18 cellular contexts compared by ENCODE assay signal in genomic region chr2:129117427-129117826, GRCh38.
DNase-seq lines count a peak whose midpoint lies in the region; ATAC-seq and TF ChIP-seq lines count a peak whose summit lies in the region.
"Had no signal": no experiment of that assay in that cellular context is flagged by ENCODE, and none has a peak within 500 bp of the region (broad histone marks: within the 10 kb centered on the region; RNA-seq: fewer than 3 reads in every experiment).

No MANE protein-coding gene starts in this region.

- H3K4me3 ChIP-seq in body of pancreas (no peak overlapping the region), hepatocyte (no peak overlapping the region), tibial artery (no peak overlapping the region)
- H3K4me3 ChIP-seq: PC-9 had no signal

- DNase-seq in body of pancreas (peak in 1 of 4 donors; percentile 10), hepatocyte (ENCODE audit: low spot score) (peak; percentile 21), putamen (ENCODE audit: low spot score) (peak; percentile 3), tibial artery (no peak), NCI-H446 treated with DMSO at 0.1 percent for 48 hours (lab: John Stamatoyannopoulos, UW) (no peak), NCI-H187 (lab: John Stamatoyannopoulos, UW) (no peak)
- DNase-seq in activated T-helper 1 cell treated with anti-CD3 and anti-CD28 coated beads, Interleukin-12 subunit alpha, Interleukin-12 subunit beta, Interleukin-2, Interleukin-4 antibody, amounts not matched to agents 30 ng/mL and 10 ng/mL and 1 ng/mL, durations not matched to agents 14 hours and 24 hours and 36 hours (ENCODE audit: low spot score) = no peak
- DNase-seq in CD4-positive, alpha-beta T cell = no peak
- DNase-seq: ACHN, AML-193, DMS79, NCI-H1105, NCI-H1694 treated with DMSO at 0.1 percent for 48 hours, NCI-H345, NCI-H526, PC-9 had no signal

- WGBS in body of pancreas, 2 donors = 69 to 83% methylated on average over 2 of the region's 2 CpGs
- WGBS in hepatocyte (ENCODE audit: low lambda C conversion rate, missing lambda C conversion rate) = 75% methylated on average over 2 of the region's 2 CpGs

- no peaks in the 10 kb centered on the region for H3K4me1 Mint-ChIP-seq in activated T-helper 1 cell treated with anti-CD3 and anti-CD28 coated beads, Interleukin-12 subunit alpha, Interleukin-12 subunit beta, Interleukin-2, Interleukin-4 antibody, amounts not matched to agents 30 ng/mL and 10 ng/mL and 1 ng/mL, durations not matched to agents 14 hours and 24 hours and 36 hours (ENCODE audit: low read depth)
- H3K4me1 Mint-ChIP-seq in CD4-positive, alpha-beta T cell (ENCODE audit: low read depth) = no peaks in the 10 kb centered on the region

- no peak overlapping the region for H2AFZ ChIP-seq in hepatocyte
- H2AFZ ChIP-seq: PC-9 had no signal

- no peak for TF ChIP-seq CTCF in body of pancreas (IDR thresholded peaks at IDR 0.05)
- TF ChIP-seq CTCF in hepatocyte (IDR thresholded peaks at IDR 0.05; ENCODE audit: poor library complexity) = no peak
- TF ChIP-seq CTCF in tibial artery (IDR thresholded peaks at IDR 0.05) = no peak
- no peak for TF ChIP-seq CTCF in CD4-positive, alpha-beta T cell (IDR thresholded peaks at IDR 0.05)

- H3K79me2 ChIP-seq in hepatocyte = no peaks in the 10 kb centered on the region

- H3K9me3 Mint-ChIP-seq in activated T-helper 1 cell treated with anti-CD3 and anti-CD28 coated beads, Interleukin-12 subunit alpha, Interleukin-12 subunit beta, Interleukin-2, Interleukin-4 antibody, amounts not matched to agents 30 ng/mL and 10 ng/mL and 1 ng/mL, durations not matched to agents 14 hours and 24 hours and 36 hours = no peaks in the 10 kb centered on the region
- peaks cover 4% of the 10 kb centered on the region for H3K9me3 Mint-ChIP-seq in CD4-positive, alpha-beta T cell

- no peak for TF ChIP-seq POLR2A in body of pancreas (IDR thresholded peaks at IDR 0.05)

- ATAC-seq in body of pancreas = peak; percentile 45
- ATAC-seq in CD4-positive, alpha-beta T cell (ENCODE audit: poor library complexity) = no peak

- no peaks in the 10 kb centered on the region for H3K9me2 ChIP-seq in hepatocyte (replicated peaks; ENCODE audit: insufficient read depth)

- H3K4me1 ChIP-seq in body of pancreas (peaks cover 15% of the 10 kb centered on the region), hepatocyte (ENCODE audit: insufficient read depth) (peaks cover 13% of the 10 kb centered on the region), tibial artery (peaks cover 0 to 18% (median 12%) of the 10 kb centered on the region in 4 donors)

- no peak overlapping the region for H3K4me2 ChIP-seq in hepatocyte
- H3K4me2 ChIP-seq: PC-9 had no signal

- H3K36me3 Mint-ChIP-seq in activated T-helper 1 cell treated with anti-CD3 and anti-CD28 coated beads, Interleukin-12 subunit alpha, Interleukin-12 subunit beta, Interleukin-2, Interleukin-4 antibody, amounts not matched to agents 30 ng/mL and 10 ng/mL and 1 ng/mL, durations not matched to agents 14 hours and 24 hours and 36 hours (ENCODE audit: low read depth) = no peaks in the 10 kb centered on the region
- no peaks in the 10 kb centered on the region for H3K36me3 Mint-ChIP-seq in CD4-positive, alpha-beta T cell (ENCODE audit: low read depth)

- H3K9me3 ChIP-seq in body of pancreas (no peaks in the 10 kb centered on the region), hepatocyte (ENCODE audit: low read depth) (no peaks in the 10 kb centered on the region), tibial artery (no peaks in the 10 kb centered on the region)
- H3K9me3 ChIP-seq in CD4-positive, alpha-beta T cell (ENCODE audit: control insufficient read depth, low read length) = no peaks in the 10 kb centered on the region

- CTCF ChIA-PET in CD4-positive, alpha-beta T cell (lab: Charles Lee) = no interaction called here

- no peak overlapping the region for H3K4me3 Mint-ChIP-seq in activated T-helper 1 cell treated with anti-CD3 and anti-CD28 coated beads, Interleukin-12 subunit alpha, Interleukin-12 subunit beta, Interleukin-2, Interleukin-4 antibody, amounts not matched to agents 30 ng/mL and 10 ng/mL and 1 ng/mL, durations not matched to agents 14 hours and 24 hours and 36 hours
- no peak overlapping the region for H3K4me3 Mint-ChIP-seq in CD4-positive, alpha-beta T cell

- no peaks in the 10 kb centered on the region for H3K27me3 Mint-ChIP-seq in activated T-helper 1 cell treated with anti-CD3 and anti-CD28 coated beads, Interleukin-12 subunit alpha, Interleukin-12 subunit beta, Interleukin-2, Interleukin-4 antibody, amounts not matched to agents 30 ng/mL and 10 ng/mL and 1 ng/mL, durations not matched to agents 14 hours and 24 hours and 36 hours (ENCODE audit: insufficient read depth)
- H3K27me3 Mint-ChIP-seq in CD4-positive, alpha-beta T cell = no peaks in the 10 kb centered on the region

- no peaks in the 10 kb centered on the region for H4K20me1 ChIP-seq in hepatocyte (ENCODE audit: insufficient read depth, poor library complexity, severe bottlenecking)

- no peaks in the 10 kb centered on the region for H3K36me3 ChIP-seq in body of pancreas (replicated peaks in 1 of 2; ENCODE audit: insufficient read depth in 1 of 2, low read depth in 2 of 2)
- H3K36me3 ChIP-seq in hepatocyte (replicated peaks; ENCODE audit: insufficient read depth, low read depth) = no peaks in the 10 kb centered on the region
- H3K36me3 ChIP-seq in tibial artery = no peaks in the 10 kb centered on the region

- H3K27ac Mint-ChIP-seq in activated T-helper 1 cell treated with anti-CD3 and anti-CD28 coated beads, Interleukin-12 subunit alpha, Interleukin-12 subunit beta, Interleukin-2, Interleukin-4 antibody, amounts not matched to agents 30 ng/mL and 10 ng/mL and 1 ng/mL, durations not matched to agents 14 hours and 24 hours and 36 hours = no peak overlapping the region
- H3K27ac Mint-ChIP-seq in CD4-positive, alpha-beta T cell = no peak overlapping the region

- POLR2A ChIA-PET in CD4-positive, alpha-beta T cell (lab: Charles Lee) = no interaction called here

- intact Hi-C loops in body of pancreas (cut with DNase I) (no loop called here), tibial artery (cut with DNase I; ENCODE audit: low total_unique reads) (no loop called here)
- intact Hi-C loops in activated T-helper 1 cell treated with anti-CD3 and anti-CD28 coated beads, Interleukin-12 subunit alpha, Interleukin-12 subunit beta, Interleukin-2, Interleukin-4 antibody, amounts not matched to agents 30 ng/mL and 10 ng/mL and 1 ng/mL, durations not matched to agents 14 hours and 24 hours and 36 hours (cut with micrococcal nuclease) = no loop called here
- intact Hi-C loops in CD4-positive, alpha-beta T cell (cut with DNase I, micrococcal nuclease) = no loop called here

- H3K27me3 ChIP-seq in body of pancreas (no peaks in the 10 kb centered on the region), hepatocyte (no peaks in the 10 kb centered on the region), tibial artery (no peaks in the 10 kb centered on the region)
- no peaks in the 10 kb centered on the region for H3K27me3 ChIP-seq in CD4-positive, alpha-beta T cell (ENCODE audit: control insufficient read depth, insufficient read depth, low read length)

- peak overlapping the region in 3 of 4 donors; percentile 28 to 50 (median 48) for H3K27ac ChIP-seq in body of pancreas
- H3K27ac ChIP-seq in hepatocyte = peak overlapping the region; percentile 50
- H3K27ac ChIP-seq in tibial artery = peak overlapping the region; percentile 44 to 55
- H3K27ac ChIP-seq in CD4-positive, alpha-beta T cell (ENCODE audit: low read depth, low read length) = no peak overlapping the region
- H3K27ac ChIP-seq: C4-2B, PC-9, RWPE1 had no signal

Comparison
In these comparisons a context has a peak if more than half of its experiments do, and no peak if none do; other contexts are left out.
1. DNase-seq: peak in hepatocyte (single experiment) and putamen (single experiment); none in tibial artery (0 of 2), NCI-H446 treated with DMSO at 0.1 percent for 48 hours (single experiment), NCI-H187 (0 of 2), activated T-helper 1 cell treated with anti-CD3 and anti-CD28 coated beads, Interleukin-12 subunit alpha, Interleukin-12 subunit beta, Interleukin-2, Interleukin-4 antibody, amounts not matched to agents 30 ng/mL and 10 ng/mL and 1 ng/mL, durations not matched to agents 14 hours and 24 hours and 36 hours (single experiment) and CD4-positive, alpha-beta T cell (0 of 10).